1 cellular context compared by ENCODE assay signal in the genomic region with DNA sequence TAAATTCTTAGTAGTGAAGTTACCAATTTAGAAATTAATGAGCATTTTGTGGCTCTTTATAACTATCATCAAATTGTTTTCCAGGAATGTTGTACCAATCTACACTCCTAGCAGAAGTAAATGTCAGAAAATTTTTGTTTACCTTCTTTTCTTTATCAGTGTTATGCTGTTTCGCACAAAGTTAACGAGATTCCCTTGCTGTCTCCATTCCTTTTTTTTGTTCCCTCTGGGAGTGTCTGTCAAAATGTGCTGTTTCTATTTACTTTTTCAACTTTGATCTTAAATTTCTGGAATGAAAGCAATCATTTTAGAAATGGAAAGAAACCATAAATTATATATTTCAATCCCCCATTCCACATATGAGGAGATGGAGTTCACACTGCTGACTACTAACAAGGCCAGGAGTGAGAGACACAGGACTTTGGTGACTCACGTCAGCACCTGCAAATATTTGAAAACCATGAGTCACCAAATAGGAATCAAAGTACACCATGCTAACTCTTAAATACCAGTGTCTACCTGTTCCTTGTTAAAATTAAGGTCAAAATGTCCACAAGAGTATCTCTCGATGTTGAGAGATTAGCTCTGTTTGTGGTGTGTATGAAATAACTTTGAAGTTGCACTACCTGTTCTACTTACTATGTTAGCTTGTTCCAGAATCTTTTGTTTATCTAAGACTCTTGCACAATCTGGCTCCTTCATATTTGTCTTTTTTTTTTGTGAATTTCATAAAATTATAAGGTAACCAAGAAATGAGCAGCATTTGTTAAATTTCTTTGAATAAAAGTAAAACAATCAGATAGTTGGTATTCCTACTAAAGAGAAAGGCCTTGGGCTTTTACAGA.
TF ChIP-seq lines count a peak whose summit lies in the region.

No MANE protein-coding gene starts in this region.

TF ChIP-seq in HepG2, 621 proteins besides CTCF, POLR2A, EP300 and RAD21 (continued from another document and continues in another):
- TF ChIP-seq, protein P1, sequence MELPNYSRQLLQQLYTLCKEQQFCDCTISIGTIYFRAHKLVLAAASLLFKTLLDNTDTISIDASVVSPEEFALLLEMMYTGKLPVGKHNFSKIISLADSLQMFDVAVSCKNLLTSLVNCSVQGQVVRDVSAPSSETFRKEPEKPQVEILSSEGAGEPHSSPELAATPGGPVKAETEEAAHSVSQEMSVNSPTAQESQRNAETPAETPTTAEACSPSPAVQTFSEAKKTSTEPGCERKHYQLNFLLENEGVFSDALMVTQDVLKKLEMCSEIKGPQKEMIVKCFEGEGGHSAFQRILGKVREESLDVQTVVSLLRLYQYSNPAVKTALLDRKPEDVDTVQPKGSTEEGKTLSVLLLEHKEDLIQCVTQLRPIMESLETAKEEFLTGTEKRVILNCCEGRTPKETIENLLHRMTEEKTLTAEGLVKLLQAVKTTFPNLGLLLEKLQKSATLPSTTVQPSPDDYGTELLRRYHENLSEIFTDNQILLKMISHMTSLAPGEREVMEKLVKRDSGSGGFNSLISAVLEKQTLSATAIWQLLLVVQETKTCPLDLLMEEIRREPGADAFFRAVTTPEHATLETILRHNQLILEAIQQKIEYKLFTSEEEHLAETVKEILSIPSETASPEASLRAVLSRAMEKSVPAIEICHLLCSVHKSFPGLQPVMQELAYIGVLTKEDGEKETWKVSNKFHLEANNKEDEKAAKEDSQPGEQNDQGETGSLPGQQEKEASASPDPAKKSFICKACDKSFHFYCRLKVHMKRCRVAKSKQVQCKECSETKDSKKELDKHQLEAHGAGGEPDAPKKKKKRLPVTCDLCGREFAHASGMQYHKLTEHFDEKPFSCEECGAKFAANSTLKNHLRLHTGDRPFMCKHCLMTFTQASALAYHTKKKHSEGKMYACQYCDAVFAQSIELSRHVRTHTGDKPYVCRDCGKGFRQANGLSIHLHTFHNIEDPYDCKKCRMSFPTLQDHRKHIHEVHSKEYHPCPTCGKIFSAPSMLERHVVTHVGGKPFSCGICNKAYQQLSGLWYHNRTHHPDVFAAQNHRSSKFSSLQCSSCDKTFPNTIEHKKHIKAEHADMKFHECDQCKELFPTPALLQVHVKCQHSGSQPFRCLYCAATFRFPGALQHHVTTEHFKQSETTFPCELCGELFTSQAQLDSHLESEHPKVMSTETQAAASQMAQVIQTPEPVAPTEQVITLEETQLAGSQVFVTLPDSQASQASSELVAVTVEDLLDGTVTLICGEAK (IDR thresholded peaks at IDR 0.05) = no peak
- TF ChIP-seq, protein P1 (CRISPR knock-in tag; IDR thresholded peaks at IDR 0.05) = no peak; the same call in 1 of the 2 replicates
- TF ChIP-seq ELF1 (CRISPR knock-in tag; IDR thresholded peaks at IDR 0.05) (0 out of 2 replicates have a peak, but pooled peaks have one; percentile 18), MZF1 (CRISPR knock-in tag; IDR thresholded peaks at IDR 0.05; ENCODE audit: borderline replicate concordance) (no peak), ZNF775 (CRISPR knock-in tag; IDR thresholded peaks at IDR 0.05; ENCODE audit: borderline replicate concordance) (no peak), NFATC3 (CRISPR knock-in tag; IDR thresholded peaks at IDR 0.05) (no peak), HMGA1 (CRISPR knock-in tag; conservative IDR thresholded peaks at IDR 0.05) (no peak), ZNF33A (CRISPR knock-in tag; IDR thresholded peaks at IDR 0.05; ENCODE audit: borderline replicate concordance) (no peak), FOXP1 (IDR thresholded peaks at IDR 0.05) (0 out of 2 replicates have a peak, but pooled peaks have one; percentile 24), FOXP1 (CRISPR knock-in tag; IDR thresholded peaks at IDR 0.05) (peak; percentile 91), ZNF644 (CRISPR knock-in tag; IDR thresholded peaks at IDR 0.05; ENCODE audit: low read depth) (peak; percentile 56), ZNF83 (CRISPR knock-in tag; IDR thresholded peaks at IDR 0.05; ENCODE audit: borderline replicate concordance) (no peak), NCOA1 (CRISPR knock-in tag; IDR thresholded peaks at IDR 0.05) (no peak), ZIK1 (CRISPR knock-in tag; IDR thresholded peaks at IDR 0.05; ENCODE audit: borderline replicate concordance, low read depth) (no peak), NFIB (CRISPR knock-in tag; IDR thresholded peaks at IDR 0.05; ENCODE audit: borderline replicate concordance) (no peak), GATA4 (IDR thresholded peaks at IDR 0.05; ENCODE audit: borderline replicate concordance, low read depth) (peak; percentile 94), TEAD3 (CRISPR knock-in tag; optimal IDR thresholded peaks at IDR 0.05; ENCODE audit: borderline replicate concordance) (peak; percentile 96), ZNF468 (CRISPR knock-in tag; IDR thresholded peaks at IDR 0.05) (no peak), IKZF1 (IDR thresholded peaks at IDR 0.05) (no peak), ZNF761 (CRISPR knock-in tag; conservative IDR thresholded peaks at IDR 0.05) (no peak), GZF1 (CRISPR knock-in tag; IDR thresholded peaks at IDR 0.05) (no peak), MAZ (IDR thresholded peaks at IDR 0.05; ENCODE audit: borderline replicate concordance, low read depth, low read length) (no peak), MAZ (CRISPR knock-in tag; IDR thresholded peaks at IDR 0.05; ENCODE audit: low read depth) (no peak), ZNF550 (CRISPR knock-in tag; IDR thresholded peaks at IDR 0.05; ENCODE audit: borderline replicate concordance) (no peak), KMT2B (CRISPR knock-in tag; IDR thresholded peaks at IDR 0.05) (peak; percentile 50; the same call in 1 of the 2 replicates), PTBP1 (IDR thresholded peaks at IDR 0.05; ENCODE audit: low read depth, low read length, poor library complexity, severe bottlenecking) (no peak), ZNF138 (CRISPR knock-in tag; IDR thresholded peaks at IDR 0.05; ENCODE audit: low read depth) (no peak), CCAR2 (optimal IDR thresholded peaks at IDR 0.05; ENCODE audit: low read depth, low read length) (no peak), ZNF143 (CRISPR knock-in tag; IDR thresholded peaks at IDR 0.05) (no peak), CEBPB (IDR thresholded peaks at IDR 0.05; ENCODE audit: borderline replicate concordance, low read depth, low read length) (peak; percentile 88), ZNF256 (CRISPR knock-in tag; conservative IDR thresholded peaks at IDR 0.05) (no peak), CREB1 (IDR thresholded peaks at IDR 0.05) (peak; percentile 90), CREB1 (CRISPR knock-in tag; IDR thresholded peaks at IDR 0.05) (peak; percentile 85)
- TF ChIP-seq, protein P2, sequence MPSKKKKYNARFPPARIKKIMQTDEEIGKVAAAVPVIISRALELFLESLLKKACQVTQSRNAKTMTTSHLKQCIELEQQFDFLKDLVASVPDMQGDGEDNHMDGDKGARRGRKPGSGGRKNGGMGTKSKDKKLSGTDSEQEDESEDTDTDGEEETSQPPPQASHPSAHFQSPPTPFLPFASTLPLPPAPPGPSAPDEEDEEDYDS (CRISPR knock-in tag; IDR thresholded peaks at IDR 0.05) = no peak; the same call in 1 of the 2 replicates
- TF ChIP-seq, protein P3, sequence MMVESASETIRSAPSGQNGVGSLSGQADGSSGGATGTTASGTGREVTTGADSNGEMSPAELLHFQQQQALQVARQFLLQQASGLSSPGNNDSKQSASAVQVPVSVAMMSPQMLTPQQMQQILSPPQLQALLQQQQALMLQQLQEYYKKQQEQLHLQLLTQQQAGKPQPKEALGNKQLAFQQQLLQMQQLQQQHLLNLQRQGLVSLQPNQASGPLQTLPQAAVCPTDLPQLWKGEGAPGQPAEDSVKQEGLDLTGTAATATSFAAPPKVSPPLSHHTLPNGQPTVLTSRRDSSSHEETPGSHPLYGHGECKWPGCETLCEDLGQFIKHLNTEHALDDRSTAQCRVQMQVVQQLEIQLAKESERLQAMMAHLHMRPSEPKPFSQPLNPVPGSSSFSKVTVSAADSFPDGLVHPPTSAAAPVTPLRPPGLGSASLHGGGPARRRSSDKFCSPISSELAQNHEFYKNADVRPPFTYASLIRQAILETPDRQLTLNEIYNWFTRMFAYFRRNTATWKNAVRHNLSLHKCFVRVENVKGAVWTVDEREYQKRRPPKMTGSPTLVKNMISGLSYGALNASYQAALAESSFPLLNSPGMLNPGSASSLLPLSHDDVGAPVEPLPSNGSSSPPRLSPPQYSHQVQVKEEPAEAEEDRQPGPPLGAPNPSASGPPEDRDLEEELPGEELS (CRISPR knock-in tag; IDR thresholded peaks at IDR 0.05) = peak; percentile 95
- TF ChIP-seq, protein P4, sequence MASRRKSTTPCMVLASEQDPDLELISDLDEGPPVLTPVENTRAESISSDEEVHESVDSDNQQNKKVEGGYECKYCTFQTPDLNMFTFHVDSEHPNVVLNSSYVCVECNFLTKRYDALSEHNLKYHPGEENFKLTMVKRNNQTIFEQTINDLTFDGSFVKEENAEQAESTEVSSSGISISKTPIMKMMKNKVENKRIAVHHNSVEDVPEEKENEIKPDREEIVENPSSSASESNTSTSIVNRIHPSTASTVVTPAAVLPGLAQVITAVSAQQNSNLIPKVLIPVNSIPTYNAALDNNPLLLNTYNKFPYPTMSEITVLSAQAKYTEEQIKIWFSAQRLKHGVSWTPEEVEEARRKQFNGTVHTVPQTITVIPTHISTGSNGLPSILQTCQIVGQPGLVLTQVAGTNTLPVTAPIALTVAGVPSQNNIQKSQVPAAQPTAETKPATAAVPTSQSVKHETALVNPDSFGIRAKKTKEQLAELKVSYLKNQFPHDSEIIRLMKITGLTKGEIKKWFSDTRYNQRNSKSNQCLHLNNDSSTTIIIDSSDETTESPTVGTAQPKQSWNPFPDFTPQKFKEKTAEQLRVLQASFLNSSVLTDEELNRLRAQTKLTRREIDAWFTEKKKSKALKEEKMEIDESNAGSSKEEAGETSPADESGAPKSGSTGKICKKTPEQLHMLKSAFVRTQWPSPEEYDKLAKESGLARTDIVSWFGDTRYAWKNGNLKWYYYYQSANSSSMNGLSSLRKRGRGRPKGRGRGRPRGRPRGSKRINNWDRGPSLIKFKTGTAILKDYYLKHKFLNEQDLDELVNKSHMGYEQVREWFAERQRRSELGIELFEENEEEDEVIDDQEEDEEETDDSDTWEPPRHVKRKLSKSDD (CRISPR knock-in tag; IDR thresholded peaks at IDR 0.05; ENCODE audit: low read depth) = no peak
- TF ChIP-seq, protein P5, sequence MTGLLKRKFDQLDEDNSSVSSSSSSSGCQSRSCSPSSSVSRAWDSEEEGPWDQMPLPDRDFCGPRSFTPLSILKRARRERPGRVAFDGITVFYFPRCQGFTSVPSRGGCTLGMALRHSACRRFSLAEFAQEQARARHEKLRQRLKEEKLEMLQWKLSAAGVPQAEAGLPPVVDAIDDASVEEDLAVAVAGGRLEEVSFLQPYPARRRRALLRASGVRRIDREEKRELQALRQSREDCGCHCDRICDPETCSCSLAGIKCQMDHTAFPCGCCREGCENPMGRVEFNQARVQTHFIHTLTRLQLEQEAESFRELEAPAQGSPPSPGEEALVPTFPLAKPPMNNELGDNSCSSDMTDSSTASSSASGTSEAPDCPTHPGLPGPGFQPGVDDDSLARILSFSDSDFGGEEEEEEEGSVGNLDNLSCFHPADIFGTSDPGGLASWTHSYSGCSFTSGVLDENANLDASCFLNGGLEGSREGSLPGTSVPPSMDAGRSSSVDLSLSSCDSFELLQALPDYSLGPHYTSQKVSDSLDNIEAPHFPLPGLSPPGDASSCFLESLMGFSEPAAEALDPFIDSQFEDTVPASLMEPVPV (CRISPR knock-in tag; IDR thresholded peaks at IDR 0.05) = peak; percentile 74; the same call in 1 of the 2 replicates
- TF ChIP-seq, protein P6, sequence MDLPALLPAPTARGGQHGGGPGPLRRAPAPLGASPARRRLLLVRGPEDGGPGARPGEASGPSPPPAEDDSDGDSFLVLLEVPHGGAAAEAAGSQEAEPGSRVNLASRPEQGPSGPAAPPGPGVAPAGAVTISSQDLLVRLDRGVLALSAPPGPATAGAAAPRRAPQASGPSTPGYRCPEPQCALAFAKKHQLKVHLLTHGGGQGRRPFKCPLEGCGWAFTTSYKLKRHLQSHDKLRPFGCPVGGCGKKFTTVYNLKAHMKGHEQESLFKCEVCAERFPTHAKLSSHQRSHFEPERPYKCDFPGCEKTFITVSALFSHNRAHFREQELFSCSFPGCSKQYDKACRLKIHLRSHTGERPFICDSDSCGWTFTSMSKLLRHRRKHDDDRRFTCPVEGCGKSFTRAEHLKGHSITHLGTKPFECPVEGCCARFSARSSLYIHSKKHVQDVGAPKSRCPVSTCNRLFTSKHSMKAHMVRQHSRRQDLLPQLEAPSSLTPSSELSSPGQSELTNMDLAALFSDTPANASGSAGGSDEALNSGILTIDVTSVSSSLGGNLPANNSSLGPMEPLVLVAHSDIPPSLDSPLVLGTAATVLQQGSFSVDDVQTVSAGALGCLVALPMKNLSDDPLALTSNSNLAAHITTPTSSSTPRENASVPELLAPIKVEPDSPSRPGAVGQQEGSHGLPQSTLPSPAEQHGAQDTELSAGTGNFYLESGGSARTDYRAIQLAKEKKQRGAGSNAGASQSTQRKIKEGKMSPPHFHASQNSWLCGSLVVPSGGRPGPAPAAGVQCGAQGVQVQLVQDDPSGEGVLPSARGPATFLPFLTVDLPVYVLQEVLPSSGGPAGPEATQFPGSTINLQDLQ (CRISPR knock-in tag; IDR thresholded peaks at IDR 0.05) = no peak
